In genomic region chr2:230957756-230958391, GRCh38 we compare ENCODE assay signal across 8 cellular contexts. TPM values are rescaled to one million over a fixed set of nuclear protein-coding genes. Genes with fewer than 3 reads are reported as not detected.
A peak's percentile ranks its signal among the peaks of the same experiment; 100 is the strongest.
DNase-seq lines count a peak whose midpoint lies in the region; ATAC-seq, FAIRE-seq and TF ChIP-seq lines count a peak whose summit lies in the region.

No MANE protein-coding gene starts in this region.

- H3K4me1 Mint-ChIP-seq in IgD-negative memory B cell (peaks cover 11 to 15% (median 13%) of the 10 kb centered on the region in 3 donors), natural killer cell (peaks cover 14% of the 10 kb centered on the region in 2 donors)

- ATAC-seq in natural killer cell (no peak), GM21723 (IDR thresholded peaks at IDR 0.05; ENCODE audit: unreplicated experiment) (no peak)

- H3K27ac Mint-ChIP-seq in IgD-negative memory B cell (no peak overlapping the region), natural killer cell (no peak overlapping the region)

- peak overlapping the region; percentile 55 to 93 (median 78) for H3K4me3 Mint-ChIP-seq in IgD-negative memory B cell
- peak overlapping the region; percentile 77 for H3K4me3 Mint-ChIP-seq in natural killer cell

- DNase-seq in AG09309 (ENCODE audit: low read depth): no peak
- no peak for DNase-seq in natural killer cell
- DNase-seq in SIG-M5 (lab: John Stamatoyannopoulos, UW): no peak
- DNase-seq in midbrain (lab: John Stamatoyannopoulos, UW): no peak
- DNase-seq in central memory CD4-positive, alpha-beta T cell: no peak

- H3K27me3 Mint-ChIP-seq in IgD-negative memory B cell: peaks cover 17% of the 10 kb centered on the region
- peaks cover 63 to 87% of the 10 kb centered on the region in 2 donors for H3K27me3 Mint-ChIP-seq in natural killer cell (ENCODE audit: low read depth in 2 of 2)

- intact Hi-C loops in natural killer cell (cut with micrococcal nuclease): no loop called here

- no peaks in the 10 kb centered on the region for H3K9me3 Mint-ChIP-seq in IgD-negative memory B cell
- no peaks in the 10 kb centered on the region for H3K9me3 Mint-ChIP-seq in natural killer cell

- peak; percentile 21 for FAIRE-seq in colon (lab: Jason Lieb, UNC)

- no peak for TF ChIP-seq CTCF in AG09309 (IDR thresholded peaks at IDR 0.05; ENCODE audit: control insufficient read depth, insufficient read depth, low read depth, low read length, missing control alignments)
- TF ChIP-seq CTCF in natural killer cell (IDR thresholded peaks at IDR 0.05): no peak

- peak overlapping the region; percentile 21 for H3K4me3 ChIP-seq in AG09309 (ENCODE audit: control insufficient read depth, low read depth, low read length)

- H3K36me3 Mint-ChIP-seq in IgD-negative memory B cell: peaks cover under 1% of the 10 kb centered on the region
- no peaks in the 10 kb centered on the region for H3K36me3 Mint-ChIP-seq in natural killer cell

RNA-seq across cellular contexts. Expression of gene GPR55, which starts 32.8 kb away (rescaled TPM):
- 1.9 TPM for polyA plus RNA-seq in IgD-negative memory B cell
- 1 to 10 TPM in 1 of 3 donors, under 1 TPM in 2; 0.09 to 1.1 (median 0.40) TPM for total RNA-seq in natural killer cell

RNA-seq across cellular contexts. Expression of gene SPATA3, which starts 38.0 kb away (rescaled TPM):
- polyA plus RNA-seq in IgD-negative memory B cell: not detected
- not detected for total RNA-seq in natural killer cell
